ENCODE assay signal across 1 cellular context in the genomic region with DNA sequence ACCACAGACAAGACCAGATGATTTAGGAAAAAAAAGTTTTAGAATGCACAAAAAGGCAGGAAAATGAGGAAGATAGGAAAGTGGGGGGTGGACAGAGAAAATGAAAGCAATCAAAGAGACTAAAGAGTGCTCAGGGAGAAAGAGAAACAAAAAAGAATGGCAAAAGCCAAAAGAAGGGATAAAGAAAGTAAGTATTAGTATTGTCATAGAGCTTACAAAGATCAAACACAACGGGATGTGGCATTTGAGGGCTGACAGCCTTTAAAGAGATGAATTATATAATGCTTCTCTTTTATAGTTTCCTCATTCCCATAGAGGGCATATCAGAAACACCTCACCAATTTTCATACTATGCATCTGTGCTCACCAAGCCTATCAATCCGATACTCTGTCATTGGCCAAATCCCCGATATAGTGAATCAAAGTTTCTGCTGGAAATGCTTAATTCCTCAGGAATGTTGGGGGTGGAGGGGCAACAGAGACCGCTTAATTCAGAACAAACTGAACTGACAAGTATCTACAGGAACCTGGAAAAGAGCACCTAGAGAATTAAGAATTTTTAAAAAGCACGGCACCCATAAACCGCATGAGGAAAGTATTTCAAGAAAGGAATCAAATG.
TF ChIP-seq lines count a peak whose summit lies in the region.

No MANE protein-coding gene starts in this region.

TF ChIP-seq in K562, 482 proteins besides CTCF, POLR2A, EP300 and RAD21:
- TF ChIP-seq, protein P1, sequence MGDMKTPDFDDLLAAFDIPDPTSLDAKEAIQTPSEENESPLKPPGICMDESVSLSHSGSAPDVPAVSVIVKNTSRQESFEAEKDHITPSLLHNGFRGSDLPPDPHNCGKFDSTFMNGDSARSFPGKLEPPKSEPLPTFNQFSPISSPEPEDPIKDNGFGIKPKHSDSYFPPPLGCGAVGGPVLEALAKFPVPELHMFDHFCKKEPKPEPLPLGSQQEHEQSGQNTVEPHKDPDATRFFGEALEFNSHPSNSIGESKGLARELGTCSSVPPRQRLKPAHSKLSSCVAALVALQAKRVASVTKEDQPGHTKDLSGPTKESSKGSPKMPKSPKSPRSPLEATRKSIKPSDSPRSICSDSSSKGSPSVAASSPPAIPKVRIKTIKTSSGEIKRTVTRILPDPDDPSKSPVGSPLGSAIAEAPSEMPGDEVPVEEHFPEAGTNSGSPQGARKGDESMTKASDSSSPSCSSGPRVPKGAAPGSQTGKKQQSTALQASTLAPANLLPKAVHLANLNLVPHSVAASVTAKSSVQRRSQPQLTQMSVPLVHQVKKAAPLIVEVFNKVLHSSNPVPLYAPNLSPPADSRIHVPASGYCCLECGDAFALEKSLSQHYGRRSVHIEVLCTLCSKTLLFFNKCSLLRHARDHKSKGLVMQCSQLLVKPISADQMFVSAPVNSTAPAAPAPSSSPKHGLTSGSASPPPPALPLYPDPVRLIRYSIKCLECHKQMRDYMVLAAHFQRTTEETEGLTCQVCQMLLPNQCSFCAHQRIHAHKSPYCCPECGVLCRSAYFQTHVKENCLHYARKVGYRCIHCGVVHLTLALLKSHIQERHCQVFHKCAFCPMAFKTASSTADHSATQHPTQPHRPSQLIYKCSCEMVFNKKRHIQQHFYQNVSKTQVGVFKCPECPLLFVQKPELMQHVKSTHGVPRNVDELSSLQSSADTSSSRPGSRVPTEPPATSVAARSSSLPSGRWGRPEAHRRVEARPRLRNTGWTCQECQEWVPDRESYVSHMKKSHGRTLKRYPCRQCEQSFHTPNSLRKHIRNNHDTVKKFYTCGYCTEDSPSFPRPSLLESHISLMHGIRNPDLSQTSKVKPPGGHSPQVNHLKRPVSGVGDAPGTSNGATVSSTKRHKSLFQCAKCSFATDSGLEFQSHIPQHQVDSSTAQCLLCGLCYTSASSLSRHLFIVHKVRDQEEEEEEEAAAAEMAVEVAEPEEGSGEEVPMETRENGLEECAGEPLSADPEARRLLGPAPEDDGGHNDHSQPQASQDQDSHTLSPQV (IDR thresholded peaks at IDR 0.05) = no peak
- TF ChIP-seq MTA2 (IDR thresholded peaks at IDR 0.05; ENCODE audit: low read depth) (peak; percentile 6; the same call in 1 of the 2 replicates), CEBPG (CRISPR knock-in tag; IDR thresholded peaks at IDR 0.05) (no peak), CEBPG (tag; conservative IDR thresholded peaks at IDR 0.05 in 1 of 2, IDR thresholded peaks at IDR 0.05 in 1 of 2) (no peak), TSC22D4 (tag; IDR thresholded peaks at IDR 0.05) (no peak), MYNN (IDR thresholded peaks at IDR 0.05) (no peak), MYNN (CRISPR knock-in tag; IDR thresholded peaks at IDR 0.05) (no peak), OTX1 (CRISPR knock-in tag; IDR thresholded peaks at IDR 0.05) (0 out of 2 replicates have a peak, but pooled peaks have one; percentile 49), SPI1 (IDR thresholded peaks at IDR 0.05; ENCODE audit: borderline replicate concordance, low read depth, low read length) (no peak)
- TF ChIP-seq, protein P2, sequence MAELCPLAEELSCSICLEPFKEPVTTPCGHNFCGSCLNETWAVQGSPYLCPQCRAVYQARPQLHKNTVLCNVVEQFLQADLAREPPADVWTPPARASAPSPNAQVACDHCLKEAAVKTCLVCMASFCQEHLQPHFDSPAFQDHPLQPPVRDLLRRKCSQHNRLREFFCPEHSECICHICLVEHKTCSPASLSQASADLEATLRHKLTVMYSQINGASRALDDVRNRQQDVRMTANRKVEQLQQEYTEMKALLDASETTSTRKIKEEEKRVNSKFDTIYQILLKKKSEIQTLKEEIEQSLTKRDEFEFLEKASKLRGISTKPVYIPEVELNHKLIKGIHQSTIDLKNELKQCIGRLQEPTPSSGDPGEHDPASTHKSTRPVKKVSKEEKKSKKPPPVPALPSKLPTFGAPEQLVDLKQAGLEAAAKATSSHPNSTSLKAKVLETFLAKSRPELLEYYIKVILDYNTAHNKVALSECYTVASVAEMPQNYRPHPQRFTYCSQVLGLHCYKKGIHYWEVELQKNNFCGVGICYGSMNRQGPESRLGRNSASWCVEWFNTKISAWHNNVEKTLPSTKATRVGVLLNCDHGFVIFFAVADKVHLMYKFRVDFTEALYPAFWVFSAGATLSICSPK (IDR thresholded peaks at IDR 0.05; ENCODE audit: borderline replicate concordance) = 0 out of 2 replicates have a peak, but pooled peaks have one; percentile 27
- TF ChIP-seq, protein P3, sequence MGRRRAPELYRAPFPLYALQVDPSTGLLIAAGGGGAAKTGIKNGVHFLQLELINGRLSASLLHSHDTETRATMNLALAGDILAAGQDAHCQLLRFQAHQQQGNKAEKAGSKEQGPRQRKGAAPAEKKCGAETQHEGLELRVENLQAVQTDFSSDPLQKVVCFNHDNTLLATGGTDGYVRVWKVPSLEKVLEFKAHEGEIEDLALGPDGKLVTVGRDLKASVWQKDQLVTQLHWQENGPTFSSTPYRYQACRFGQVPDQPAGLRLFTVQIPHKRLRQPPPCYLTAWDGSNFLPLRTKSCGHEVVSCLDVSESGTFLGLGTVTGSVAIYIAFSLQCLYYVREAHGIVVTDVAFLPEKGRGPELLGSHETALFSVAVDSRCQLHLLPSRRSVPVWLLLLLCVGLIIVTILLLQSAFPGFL (CRISPR knock-in tag; IDR thresholded peaks at IDR 0.05) = 0 out of 2 replicates have a peak, but pooled peaks have one; percentile 44
- TF ChIP-seq, protein P4, sequence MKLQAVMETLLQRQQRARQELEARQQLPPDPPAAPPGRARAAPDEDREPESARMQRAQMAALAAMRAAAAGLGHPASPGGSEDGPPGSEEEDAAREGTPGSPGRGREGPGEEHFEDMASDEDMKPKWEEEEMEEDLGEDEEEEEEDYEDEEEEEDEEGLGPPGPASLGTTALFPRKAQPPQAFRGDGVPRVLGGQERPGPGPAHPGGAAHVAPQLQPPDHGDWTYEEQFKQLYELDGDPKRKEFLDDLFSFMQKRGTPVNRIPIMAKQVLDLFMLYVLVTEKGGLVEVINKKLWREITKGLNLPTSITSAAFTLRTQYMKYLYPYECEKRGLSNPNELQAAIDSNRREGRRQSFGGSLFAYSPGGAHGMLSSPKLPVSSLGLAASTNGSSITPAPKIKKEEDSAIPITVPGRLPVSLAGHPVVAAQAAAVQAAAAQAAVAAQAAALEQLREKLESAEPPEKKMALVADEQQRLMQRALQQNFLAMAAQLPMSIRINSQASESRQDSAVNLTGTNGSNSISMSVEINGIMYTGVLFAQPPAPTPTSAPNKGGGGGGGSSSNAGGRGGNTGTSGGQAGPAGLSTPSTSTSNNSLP (IDR thresholded peaks at IDR 0.05; ENCODE audit: borderline replicate concordance, low read depth, low read length) = no peak
- TF ChIP-seq, protein P5, sequence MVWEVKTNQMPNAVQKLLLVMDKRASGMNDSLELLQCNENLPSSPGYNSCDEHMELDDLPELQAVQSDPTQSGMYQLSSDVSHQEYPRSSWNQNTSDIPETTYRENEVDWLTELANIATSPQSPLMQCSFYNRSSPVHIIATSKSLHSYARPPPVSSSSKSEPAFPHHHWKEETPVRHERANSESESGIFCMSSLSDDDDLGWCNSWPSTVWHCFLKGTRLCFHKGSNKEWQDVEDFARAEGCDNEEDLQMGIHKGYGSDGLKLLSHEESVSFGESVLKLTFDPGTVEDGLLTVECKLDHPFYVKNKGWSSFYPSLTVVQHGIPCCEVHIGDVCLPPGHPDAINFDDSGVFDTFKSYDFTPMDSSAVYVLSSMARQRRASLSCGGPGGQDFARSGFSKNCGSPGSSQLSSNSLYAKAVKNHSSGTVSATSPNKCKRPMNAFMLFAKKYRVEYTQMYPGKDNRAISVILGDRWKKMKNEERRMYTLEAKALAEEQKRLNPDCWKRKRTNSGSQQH (CRISPR knock-in tag; IDR thresholded peaks at IDR 0.05) = 0 out of 2 replicates have a peak, but pooled peaks have one; percentile 60
- TF ChIP-seq, protein P6, sequence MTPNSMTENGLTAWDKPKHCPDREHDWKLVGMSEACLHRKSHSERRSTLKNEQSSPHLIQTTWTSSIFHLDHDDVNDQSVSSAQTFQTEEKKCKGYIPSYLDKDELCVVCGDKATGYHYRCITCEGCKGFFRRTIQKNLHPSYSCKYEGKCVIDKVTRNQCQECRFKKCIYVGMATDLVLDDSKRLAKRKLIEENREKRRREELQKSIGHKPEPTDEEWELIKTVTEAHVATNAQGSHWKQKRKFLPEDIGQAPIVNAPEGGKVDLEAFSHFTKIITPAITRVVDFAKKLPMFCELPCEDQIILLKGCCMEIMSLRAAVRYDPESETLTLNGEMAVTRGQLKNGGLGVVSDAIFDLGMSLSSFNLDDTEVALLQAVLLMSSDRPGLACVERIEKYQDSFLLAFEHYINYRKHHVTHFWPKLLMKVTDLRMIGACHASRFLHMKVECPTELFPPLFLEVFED (CRISPR knock-in tag; conservative IDR thresholded peaks at IDR 0.05) = 0 out of 2 replicates have a peak, but pooled peaks have one; percentile 57
- TF ChIP-seq, protein P7, sequence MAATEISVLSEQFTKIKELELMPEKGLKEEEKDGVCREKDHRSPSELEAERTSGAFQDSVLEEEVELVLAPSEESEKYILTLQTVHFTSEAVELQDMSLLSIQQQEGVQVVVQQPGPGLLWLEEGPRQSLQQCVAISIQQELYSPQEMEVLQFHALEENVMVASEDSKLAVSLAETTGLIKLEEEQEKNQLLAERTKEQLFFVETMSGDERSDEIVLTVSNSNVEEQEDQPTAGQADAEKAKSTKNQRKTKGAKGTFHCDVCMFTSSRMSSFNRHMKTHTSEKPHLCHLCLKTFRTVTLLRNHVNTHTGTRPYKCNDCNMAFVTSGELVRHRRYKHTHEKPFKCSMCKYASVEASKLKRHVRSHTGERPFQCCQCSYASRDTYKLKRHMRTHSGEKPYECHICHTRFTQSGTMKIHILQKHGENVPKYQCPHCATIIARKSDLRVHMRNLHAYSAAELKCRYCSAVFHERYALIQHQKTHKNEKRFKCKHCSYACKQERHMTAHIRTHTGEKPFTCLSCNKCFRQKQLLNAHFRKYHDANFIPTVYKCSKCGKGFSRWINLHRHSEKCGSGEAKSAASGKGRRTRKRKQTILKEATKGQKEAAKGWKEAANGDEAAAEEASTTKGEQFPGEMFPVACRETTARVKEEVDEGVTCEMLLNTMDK (IDR thresholded peaks at IDR 0.05; ENCODE audit: borderline replicate concordance, insufficient read depth, low read depth, low read length, poor library complexity, severe bottlenecking) = no peak
